ENCODE assay signal across 26 cellular contexts in genomic region chr1:34332996-34333395, GRCh38.
"Had no signal": no experiment of that assay in that cellular context is flagged by ENCODE, and none has a peak within 500 bp of the region (broad histone marks: within the 10 kb centered on the region; RNA-seq: fewer than 3 reads in every experiment).

No MANE protein-coding gene starts in this region.

- H3K4me3 Mint-ChIP-seq: naive thymus-derived CD8-positive, alpha-beta T cell; nephron progenitor cell; stimulated activated memory B cell treated with anti-CD40 and anti-IgM and Interleukin-4, amounts not matched to agents 10 μg/mL and 1 μg/mL and 100 μg/mL, for 72 hours; type B pancreatic cell had no signal

- H3K27ac ChIP-seq: dorsolateral prefrontal cortex, gastrocnemius medialis, hepatocyte, ovary, psoas muscle, sigmoid colon, spleen, testis, tibial artery had no signal

- DNase-seq: dorsolateral prefrontal cortex; effector CD4-positive, alpha-beta T cell; gastrocnemius medialis; head of caudate nucleus; kidney; mammary epithelial cell; mesendoderm; midbrain; naive thymus-derived CD8-positive, alpha-beta T cell; nephron progenitor cell; nucleus accumbens; ovary; posterior cingulate gyrus; psoas muscle; right cardiac atrium; sigmoid colon; spleen; stimulated activated CD4-positive, alpha-beta T cell treated with anti-CD3 and anti-CD28 coated beads, Interleukin-4, amount 100 ng/mL, for 4 hours; stimulated activated naive CD8-positive, alpha-beta T cell treated with anti-CD3 and anti-CD28 coated beads, Interleukin-15, Interleukin-2, amounts not matched to agents 100 U/mL and 50 U/mL, for 24 hours; substantia nigra; testis; tibial artery had no signal

- H3K36me3 ChIP-seq: gastrocnemius medialis, ovary, sigmoid colon, spleen, tibial artery had no signal

- H3K27me3 ChIP-seq: gastrocnemius medialis, hepatocyte, ovary, testis had no signal

- H3K4me1 ChIP-seq: gastrocnemius medialis, psoas muscle, sigmoid colon, spleen, testis, tibial artery had no signal

- H2AFZ ChIP-seq: hepatocyte had no signal

- H3K9me3 Mint-ChIP-seq: naive thymus-derived CD8-positive, alpha-beta T cell; nephron progenitor cell; stimulated activated memory B cell treated with anti-CD40 and anti-IgM and Interleukin-4, amounts not matched to agents 10 μg/mL and 1 μg/mL and 100 μg/mL, for 72 hours; type B pancreatic cell had no signal

- H3K4me3 ChIP-seq: dorsolateral prefrontal cortex, gastrocnemius medialis, hepatocyte, ovary, psoas muscle, sigmoid colon, spleen, testis, tibial artery had no signal

- H3K9me3 ChIP-seq: gastrocnemius medialis, ovary, psoas muscle, sigmoid colon, spleen, testis, tibial artery had no signal

- ATAC-seq: gastrocnemius medialis; left lobe of liver; naive thymus-derived CD8-positive, alpha-beta T cell; psoas muscle; right cardiac atrium; stimulated activated memory B cell treated with anti-CD40 and anti-IgM and Interleukin-4, amounts not matched to agents 10 μg/mL and 1 μg/mL and 100 μg/mL, for 72 hours; stimulated activated naive CD8-positive, alpha-beta T cell treated with anti-CD3 and anti-CD28 coated beads, Interleukin-15, Interleukin-2, amounts not matched to agents 100 U/mL and 50 U/mL, for 24 hours had no signal

- H3K27ac Mint-ChIP-seq: naive thymus-derived CD8-positive, alpha-beta T cell; nephron progenitor cell; stimulated activated memory B cell treated with anti-CD40 and anti-IgM and Interleukin-4, amounts not matched to agents 10 μg/mL and 1 μg/mL and 100 μg/mL, for 72 hours; type B pancreatic cell had no signal

- H3K4me1 Mint-ChIP-seq: naive thymus-derived CD8-positive, alpha-beta T cell; stimulated activated memory B cell treated with anti-CD40 and anti-IgM and Interleukin-4, amounts not matched to agents 10 μg/mL and 1 μg/mL and 100 μg/mL, for 72 hours had no signal

- H3K4me2 ChIP-seq: hepatocyte had no signal

- H3K27me3 Mint-ChIP-seq: stimulated activated memory B cell treated with anti-CD40 and anti-IgM and Interleukin-4, amounts not matched to agents 10 μg/mL and 1 μg/mL and 100 μg/mL, for 72 hours had no signal

- H3K79me2 ChIP-seq: hepatocyte had no signal

- H3K36me3 Mint-ChIP-seq: naive thymus-derived CD8-positive, alpha-beta T cell; stimulated activated memory B cell treated with anti-CD40 and anti-IgM and Interleukin-4, amounts not matched to agents 10 μg/mL and 1 μg/mL and 100 μg/mL, for 72 hours; type B pancreatic cell had no signal
